ENCODE assay signal across 33 cellular contexts in genomic region chr9:1373445-1373844, GRCh38.
A peak's percentile ranks its signal among the peaks of the same experiment; 100 is the strongest.
DNase-seq lines count a peak whose midpoint lies in the region; ATAC-seq, FAIRE-seq and TF ChIP-seq lines count a peak whose summit lies in the region.
"Had no signal": no experiment of that assay in that cellular context is flagged by ENCODE, and none has a peak within 500 bp of the region (broad histone marks: within the 10 kb centered on the region; RNA-seq: fewer than 3 reads in every experiment).

No MANE protein-coding gene starts in this region.

- no peaks in the 10 kb centered on the region for H3K27me3 ChIP-seq in pancreas
- no peaks in the 10 kb centered on the region for H3K27me3 ChIP-seq in thyroid gland
- H3K27me3 ChIP-seq: BE2C; BLaER1; BLaER1 treated with 17β-estradiol and CSF1 and Interleukin-3, amounts not matched to agents 10 nM and 100 nM had no signal

- DNase-seq in HT-29 (ENCODE audit: low spot score): peak; percentile 1
- peak; percentile 3 for DNase-seq in left kidney (ENCODE audit: low read depth, low spot score)
- peak in 1 of 6 donors; percentile 8 for DNase-seq in pancreas
- no peak for DNase-seq in activated naive CD4-positive, alpha-beta T cell (lab: John Stamatoyannopoulos, UW)
- no peak for DNase-seq in thyroid gland
- DNase-seq: 8988T; ACHN; AML-193; BE2C; C1 segment of cervical spinal cord; Caco-2; Calu3; CD4-positive, alpha-beta memory T cell; CD4-positive, alpha-beta T cell; CD4-positive, CD25-positive, alpha-beta regulatory T cell; CD8-positive, alpha-beta memory T cell; CD8-positive, alpha-beta T cell; COR-L47; DMS 273 treated with DMSO at 0.1 percent for 48 hours; DMS153; DMS53; DMS79; DMS79 treated with DMSO at 0.1 percent for 48 hours; DND-41; EL had no signal

- H3K4me1 ChIP-seq in pancreas (no peaks in the 10 kb centered on the region), thyroid gland (no peaks in the 10 kb centered on the region)
- H3K4me1 ChIP-seq: A549; BE2C; BLaER1; BLaER1 treated with 17β-estradiol and CSF1 and Interleukin-3, amounts not matched to agents 10 nM and 100 nM; Caco-2 had no signal

- intact Hi-C loops in pancreas (cut with DNase I): no loop called here
- intact Hi-C loops in thyroid gland (cut with DNase I): no loop called here

- no peak for TF ChIP-seq POLR2A in thyroid gland (IDR thresholded peaks at IDR 0.05)

- WGBS in pancreas, 2 donors: 42 to 45% methylated on average over 5 of the region's 5 CpGs
- WGBS in thyroid gland, 2 donors: 71 to 73% methylated on average over 5 of the region's 5 CpGs

- peak in 3 of 4 donors; percentile 50 to 67 (median 57) for ATAC-seq in pancreas
- ATAC-seq in HG02973 (IDR thresholded peaks at IDR 0.05; ENCODE audit: unreplicated experiment): no peak
- ATAC-seq: A549; CD8-positive, alpha-beta T cell had no signal

- peak overlapping the region in 1 of 4 donors; percentile 17 for H3K27ac ChIP-seq in pancreas
- H3K27ac ChIP-seq in thyroid gland: no peak overlapping the region
- H3K27ac ChIP-seq: 22Rv1; A549; BLaER1; BLaER1 treated with 17β-estradiol and CSF1 and Interleukin-3, amounts not matched to agents 10 nM and 100 nM; C4-2B had no signal

- no peak for TF ChIP-seq CTCF in pancreas (IDR thresholded peaks at IDR 0.05)
- TF ChIP-seq CTCF in thyroid gland (IDR thresholded peaks at IDR 0.05): no peak

- H3K36me3 ChIP-seq in pancreas: no peaks in the 10 kb centered on the region
- no peaks in the 10 kb centered on the region for H3K36me3 ChIP-seq in thyroid gland
- H3K36me3 ChIP-seq: BE2C; BLaER1; BLaER1 treated with 17β-estradiol and CSF1 and Interleukin-3, amounts not matched to agents 10 nM and 100 nM had no signal

- no peak overlapping the region for H3K4me3 ChIP-seq in pancreas
- H3K4me3 ChIP-seq in thyroid gland (replicated peaks in 1 of 3): no peak overlapping the region
- H3K4me3 ChIP-seq: A549; BLaER1; BLaER1 treated with 17β-estradiol and CSF1 and Interleukin-3, amounts not matched to agents 10 nM and 100 nM had no signal

- H3K9me3 ChIP-seq in pancreas: no peaks in the 10 kb centered on the region
- H3K9me3 ChIP-seq in thyroid gland: no peaks in the 10 kb centered on the region
- H3K9me3 ChIP-seq: A549; BE2C; BLaER1; BLaER1 treated with 17β-estradiol and CSF1 and Interleukin-3, amounts not matched to agents 10 nM and 100 nM; Caco-2 had no signal

- no peak for FAIRE-seq in pancreas (lab: Jason Lieb, UNC)
- FAIRE-seq: A204.1, A549, D721Med had no signal

Comparison
In these comparisons a context has a peak if more than half of its experiments do, and no peak if none do; other contexts are left out.
1. DNase-seq: peak in HT-29 (single experiment) and left kidney (single experiment); none in activated naive CD4-positive, alpha-beta T cell (0 of 4) and thyroid gland (0 of 2).